In the genomic region with DNA sequence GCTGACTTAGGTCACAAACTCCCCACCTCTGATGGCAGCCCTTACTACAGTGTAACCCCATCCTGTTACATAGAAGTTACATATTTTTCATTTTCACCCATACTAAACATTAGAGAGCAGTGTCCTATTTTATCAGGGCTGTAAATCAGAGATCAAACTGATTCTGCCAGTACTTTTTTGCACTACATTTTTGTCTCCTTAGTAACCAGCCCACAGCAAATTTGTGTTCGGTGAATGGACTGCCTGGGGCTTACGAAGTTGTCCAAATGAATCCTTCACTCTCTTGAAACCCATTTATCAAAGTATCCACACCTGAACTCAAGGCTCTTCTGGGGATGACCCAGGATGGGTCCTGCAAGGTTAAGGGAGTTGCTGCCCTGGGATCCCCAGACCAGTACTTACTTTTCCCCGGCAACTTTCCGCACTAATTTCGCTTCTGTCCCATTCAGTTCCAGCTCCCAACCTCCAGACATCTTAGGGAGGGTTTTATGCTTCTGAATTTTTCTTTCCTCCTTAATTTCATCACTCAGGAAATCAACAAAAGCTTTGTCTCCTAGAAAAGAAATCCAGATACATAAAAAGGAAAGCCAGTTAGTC, we compare ENCODE assay signal across 9 cellular contexts. TPM values are rescaled to one million over a fixed set of nuclear protein-coding genes. Genes with fewer than 3 reads are reported as not detected.
DNase-seq lines count a peak whose midpoint lies in the region; FAIRE-seq and TF ChIP-seq lines count a peak whose summit lies in the region.
"Had no signal": no experiment of that assay in that cellular context is flagged by ENCODE, and none has a peak within 500 bp of the region (broad histone marks: within the 10 kb centered on the region; RNA-seq: fewer than 3 reads in every experiment).

No MANE protein-coding gene starts in this region.

- peaks cover 0 to 23% (median 18%) of the 10 kb centered on the region in 4 donors for H3K4me1 ChIP-seq in sigmoid colon

- H3K9ac ChIP-seq in SU-DHL-6 (ENCODE audit: low read length), result peak overlapping the region; percentile 91

- H3K4me3 ChIP-seq in GM12865 (ENCODE audit: low read depth, low read length) (peak overlapping the region; percentile 90), SU-DHL-6 (ENCODE audit: insufficient read depth, low read length, poor library complexity, severe bottlenecking) (peak overlapping the region; percentile 77), fibroblast of mammary gland (ENCODE audit: control insufficient read depth, low read depth, low read length) (peak overlapping the region; percentile 92), sigmoid colon (peak overlapping the region; percentile 50 to 88 (median 75))

- intact Hi-C loops in sigmoid colon (cut with DNase I), result loop anchor here (5.0 kb wide), 4 partner anchors 34 to 191 kb away; partner anchors contain the start of genes DERL2, MIS12 and RABEP1

- H3K79me2 ChIP-seq in SU-DHL-6 (ENCODE audit: insufficient read depth, low read length), result peaks cover 35% of the 10 kb centered on the region

- H2AFZ ChIP-seq in SU-DHL-6 (ENCODE audit: low read depth, low read length, severe bottlenecking), result no peak overlapping the region

- H3K27me3 ChIP-seq in SU-DHL-6 (ENCODE audit: low read length), result no peaks in the 10 kb centered on the region
- no peaks in the 10 kb centered on the region for H3K27me3 ChIP-seq in sigmoid colon

- no peak for TF ChIP-seq POLR2A in sigmoid colon (IDR thresholded peaks at IDR 0.05)
- TF ChIP-seq POLR2A in H54 (IDR thresholded peaks at IDR 0.05; ENCODE audit: low read depth, low read length), result no peak

- no peak for TF ChIP-seq EP300 in sigmoid colon (IDR thresholded peaks at IDR 0.05)

- H3K36me3 ChIP-seq in SU-DHL-6 (ENCODE audit: low read length) (peaks cover 7% of the 10 kb centered on the region; the same call in 1 of the 2 replicates), sigmoid colon (peaks cover 5 to 50% (median 22%) of the 10 kb centered on the region in 4 donors)

- H3K9me2 ChIP-seq in SU-DHL-6 (replicated peaks; ENCODE audit: insufficient read depth, low read length), result no peaks in the 10 kb centered on the region

- WGBS in sigmoid colon, 2 donors, result 23 to 56% methylated on average over 5 of the region's 5 CpGs

- H4K20me1 ChIP-seq in SU-DHL-6 (ENCODE audit: low read depth, low read length), result no peaks in the 10 kb centered on the region

- no peak for FAIRE-seq in H54 (lab: Jason Lieb, UNC)

- DNase-seq in GM12865 (ENCODE audit: low read depth) (no peak), fibroblast of mammary gland (ENCODE audit: low read depth) (peak; percentile 36), sigmoid colon (no peak), H54 (ENCODE audit: insufficient read length, low spot score) (no peak), NOMO-1 treated with DMSO at 0.1 percent for 48 hours (lab: John Stamatoyannopoulos, UW; ENCODE audit: unreplicated experiment) (no peak), DMS153 treated with DMSO at 0.1 percent for 48 hours (lab: John Stamatoyannopoulos, UW; ENCODE audit: unreplicated experiment) (no peak), NCI-H2171 treated with DMSO at 0.1 percent for 48 hours (lab: John Stamatoyannopoulos, UW) (no peak)
- DNase-seq: kidney glomerular epithelial cell had no signal

- no peaks in the 10 kb centered on the region for H3K9me3 ChIP-seq in SU-DHL-6 (ENCODE audit: insufficient read depth, low read length)
- H3K9me3 ChIP-seq in sigmoid colon, result no peaks in the 10 kb centered on the region

- peaks cover 33% of the 10 kb centered on the region for H3F3A ChIP-seq in SU-DHL-6 (ENCODE audit: insufficient read depth)

- TF ChIP-seq CTCF in GM12865 (IDR thresholded peaks at IDR 0.05; ENCODE audit: insufficient read depth, low read depth, low read length, missing control alignments) (no peak), SU-DHL-6 (IDR thresholded peaks at IDR 0.05; ENCODE audit: insufficient read depth, low read length, poor library complexity, severe bottlenecking) (no peak), fibroblast of mammary gland (conservative IDR thresholded peaks at IDR 0.05; ENCODE audit: control insufficient read depth, insufficient read depth, low read depth, low read length) (no peak), sigmoid colon (IDR thresholded peaks at IDR 0.05) (no peak)

- H3K27ac ChIP-seq in SU-DHL-6 (ENCODE audit: low read depth, low read length), result peak overlapping the region; percentile 40
- peak overlapping the region in 3 of 4 donors; percentile 80 to 83 (median 81) for H3K27ac ChIP-seq in sigmoid colon

- peak overlapping the region; percentile 73 for H3K4me2 ChIP-seq in SU-DHL-6 (ENCODE audit: low read depth, low read length, poor library complexity, severe bottlenecking)

RNA-seq across cellular contexts. Expression of gene C1QBP, which starts 1.1 kb away (rescaled TPM):
- 10 to 100 TPM; 59.8 to 99.9 (median 85.3) TPM for total RNA-seq in sigmoid colon
- 100 to 1,000 TPM in 2 of 3 donors, 10 to 100 TPM in 1; 94.3 to 204 (median 154) TPM for polyA plus RNA-seq in sigmoid colon

RNA-seq across cellular contexts. Expression of gene RPAIN, which starts 17.8 kb away (rescaled TPM):
- 10 to 100 TPM; 37.8 to 53.8 (median 47.1) TPM for total RNA-seq in sigmoid colon
- polyA plus RNA-seq in sigmoid colon, result 10 to 100 TPM; 21.3 to 32.9 (median 31.8) TPM

RNA-seq across cellular contexts. Expression of gene NUP88, which starts 18.4 kb away (rescaled TPM):
- 10 to 100 TPM; 53.6 to 68.3 (median 63.1) TPM for total RNA-seq in sigmoid colon
- polyA plus RNA-seq in sigmoid colon, result 10 to 100 TPM; 39.1 to 82.9 (median 58.3) TPM

RNA-seq across cellular contexts. Expression of gene DHX33, which starts 31.0 kb away (rescaled TPM):
- 1 to 10 TPM; 7.1 to 9.8 (median 8.4) TPM for total RNA-seq in sigmoid colon
- 1 to 10 TPM; 2.3 to 8.3 (median 3.0) TPM for polyA plus RNA-seq in sigmoid colon

RNA-seq across cellular contexts. Expression of gene DERL2, which starts 48.2 kb away (rescaled TPM):
- 10 to 100 TPM; 14.3 to 40.0 (median 18.0) TPM for total RNA-seq in sigmoid colon
- polyA plus RNA-seq in sigmoid colon, result 10 to 100 TPM; 23.1 to 51.3 (median 24.6) TPM
